In the genomic region with DNA sequence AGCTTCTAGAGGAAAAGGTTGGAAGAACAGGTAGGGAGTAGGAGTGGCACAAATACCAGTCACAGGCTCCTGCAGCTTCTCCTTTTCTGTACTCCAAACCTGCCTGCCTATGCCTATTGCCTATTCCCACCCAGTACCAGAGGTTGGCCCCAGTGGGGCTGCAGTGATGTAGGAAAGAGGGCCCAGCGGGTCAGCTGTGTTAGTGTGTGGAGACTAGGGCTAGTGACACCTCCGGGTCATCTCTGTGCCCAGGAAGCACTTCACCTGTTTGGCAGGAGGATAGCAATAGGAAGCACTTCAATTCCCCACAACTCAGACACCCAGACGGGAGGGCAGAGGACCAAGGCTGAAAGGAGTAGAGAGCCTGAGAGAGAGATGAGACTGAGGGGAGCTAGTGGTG, we compare ENCODE assay signal across 1 cellular context.
A peak's percentile ranks its signal among the peaks of the same experiment; 100 is the strongest.
TF ChIP-seq lines count a peak whose summit lies in the region.

No MANE protein-coding gene starts in this region.

TF ChIP-seq in K562, 482 proteins besides CTCF, POLR2A, EP300 and RAD21:
- peak; percentile 14; the same call in 1 of the 2 replicates for TF ChIP-seq PHF8 (IDR thresholded peaks at IDR 0.05; ENCODE audit: borderline replicate concordance, low read length)
- peak; percentile 27 for TF ChIP-seq SAP30 (IDR thresholded peaks at IDR 0.05; ENCODE audit: borderline replicate concordance, insufficient read depth, low read depth, low read length, poor library complexity, severe bottlenecking)
TF ChIP-seq in K562: peak in this region for 2; not testable (repeated sequence) for 480.
